19 cellular contexts compared by ENCODE assay signal in the genomic region with DNA sequence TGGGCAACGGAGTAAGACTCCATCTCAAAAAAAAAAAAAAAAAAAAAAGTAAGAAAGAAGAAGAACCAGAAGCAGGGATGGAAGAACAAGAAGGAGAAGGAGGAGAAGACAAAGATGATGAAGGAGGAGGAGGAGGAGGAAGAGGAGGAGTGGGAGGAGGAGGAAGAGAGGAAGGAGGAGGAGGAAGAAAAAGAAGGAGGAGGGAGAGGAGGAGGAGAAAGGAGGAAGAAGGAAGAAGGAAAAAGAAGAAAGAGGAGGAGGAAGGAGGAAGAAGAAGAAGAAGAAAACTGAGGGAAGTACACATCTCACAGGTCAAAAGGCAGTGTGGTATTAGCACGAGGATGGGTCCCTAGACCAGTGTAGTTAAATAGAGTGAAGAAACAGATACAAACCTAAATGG.
"Had no signal": no experiment of that assay in that cellular context is flagged by ENCODE, and none has a peak within 500 bp of the region (broad histone marks: within the 10 kb centered on the region; RNA-seq: fewer than 3 reads in every experiment).

No MANE protein-coding gene starts in this region.

- H3K36me3 Mint-ChIP-seq: mesothelial cell of epicardium, naive B cell had no signal

- H3K4me1 Mint-ChIP-seq: mesothelial cell of epicardium, naive B cell had no signal

- H3K9me3 ChIP-seq: esophagus muscularis mucosa, heart right ventricle, left lung, lower lobe of right lung, mucosa of descending colon had no signal

- H3K27ac ChIP-seq: coronary artery, dorsolateral prefrontal cortex, esophagus muscularis mucosa, foreskin keratinocyte, heart right ventricle, left lung, lower lobe of right lung had no signal

- H3K9me3 Mint-ChIP-seq: mesothelial cell of epicardium, naive B cell had no signal

- H3K4me3 Mint-ChIP-seq: mesothelial cell of epicardium, naive B cell had no signal

- H3K4me3 ChIP-seq: coronary artery, dorsolateral prefrontal cortex, esophagus muscularis mucosa, heart right ventricle, left lung, lower lobe of right lung, mucosa of descending colon had no signal

- H3K36me3 ChIP-seq: esophagus muscularis mucosa, heart right ventricle, left lung, lower lobe of right lung had no signal

- H3K4me1 ChIP-seq: esophagus muscularis mucosa, foreskin keratinocyte, heart right ventricle, left lung, lower lobe of right lung had no signal

- H3K27me3 ChIP-seq: dorsolateral prefrontal cortex, esophagus muscularis mucosa, foreskin keratinocyte, heart right ventricle, left lung had no signal

- H3K27ac Mint-ChIP-seq: mesothelial cell of epicardium had no signal

- DNase-seq: dermis blood vessel endothelial cell; dorsolateral prefrontal cortex; effector CD4-positive, alpha-beta T cell; effector memory CD4-positive, alpha-beta T cell; foreskin keratinocyte; glutamatergic neuron; head of caudate nucleus; heart right ventricle; hippocampal formation; left cardiac atrium; left lung; left ventricle myocardium superior; lower lobe of right lung; mesenchymal stem cell; mucosa of descending colon; naive B cell had no signal

- ATAC-seq: foreskin keratinocyte, heart right ventricle, left cardiac atrium, left lung, left ventricle myocardium superior, lower lobe of right lung, mucosa of descending colon had no signal
